In the genomic region with DNA sequence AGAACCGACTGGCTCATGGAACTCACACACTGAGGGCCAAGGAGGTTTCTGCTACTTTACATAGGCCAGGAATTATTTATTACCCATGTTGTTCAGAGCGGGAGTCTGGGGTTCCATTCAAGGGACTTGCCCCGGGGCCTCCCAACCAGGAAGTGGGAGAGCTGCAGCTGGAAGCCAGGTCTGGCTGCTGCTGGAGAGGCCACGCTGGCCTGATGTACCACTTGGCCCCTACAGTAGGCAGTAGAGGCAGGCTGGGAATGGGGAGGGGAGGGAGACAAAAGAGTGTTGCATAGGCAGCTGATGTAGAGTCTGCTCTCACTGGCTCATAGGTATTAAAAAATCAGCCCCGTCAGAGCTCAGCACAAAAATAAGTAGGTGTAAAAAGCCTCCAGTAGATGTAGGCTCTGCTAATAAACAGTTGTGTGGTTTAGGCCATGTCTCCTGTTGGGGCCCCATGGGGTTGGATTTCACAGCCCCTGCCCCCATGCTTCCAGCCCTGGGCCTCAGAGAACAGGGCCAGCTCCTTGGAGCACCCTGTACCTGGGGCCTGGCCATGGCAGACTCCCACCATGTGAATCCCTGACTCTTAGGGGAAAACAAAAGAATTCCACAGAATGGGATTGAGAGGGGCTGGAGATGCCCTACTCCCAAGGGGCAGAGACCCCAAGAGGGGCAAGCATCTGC, we compare ENCODE assay signal across 9 cellular contexts. TPM values are rescaled to one million over a fixed set of nuclear protein-coding genes. Genes with fewer than 3 reads are reported as not detected.
DNase-seq lines count a peak whose midpoint lies in the region; ATAC-seq and TF ChIP-seq lines count a peak whose summit lies in the region.
"Had no signal": no experiment of that assay in that cellular context is flagged by ENCODE, and none has a peak within 500 bp of the region (broad histone marks: within the 10 kb centered on the region; RNA-seq: fewer than 3 reads in every experiment).

No MANE protein-coding gene starts in this region.

- DNase-seq in Daoy (ENCODE audit: low read depth), result peak; percentile 57
- peak; percentile 38 for DNase-seq in H4 (ENCODE audit: low spot score)
- peak; percentile 79 for DNase-seq in mesendoderm
- DNase-seq in superior temporal gyrus (ENCODE audit: extremely low spot score), result no peak
- DNase-seq in thyroid gland, result no peak
- DNase-seq: activated T-cell treated with anti-CD3 and anti-CD28 coated beads for 4 hours, kidney glomerular epithelial cell had no signal

- ATAC-seq in GM19455 (IDR thresholded peaks at IDR 0.05; ENCODE audit: unreplicated experiment), result no peak

- H3K79me1 ChIP-seq in mesendoderm (ENCODE audit: low read length), result peaks cover 59% of the 10 kb centered on the region

- H4K5ac ChIP-seq in mesendoderm (ENCODE audit: low read length), result no peak overlapping the region

- H3K36me3 Mint-ChIP-seq in brain, result peaks cover 4% of the 10 kb centered on the region

- no peaks in the 10 kb centered on the region for H3K27me3 Mint-ChIP-seq in brain

- intact Hi-C loops in thyroid gland (cut with DNase I), result no loop called here

- H3K79me2 ChIP-seq in mesendoderm (ENCODE audit: control insufficient read depth, insufficient read depth, low read length), result peaks cover 39% of the 10 kb centered on the region

- no peak for TF ChIP-seq POLR2A in thyroid gland (IDR thresholded peaks at IDR 0.05)

- no peak overlapping the region for H3K4me3 ChIP-seq in mesendoderm (ENCODE audit: low read length)
- no peak overlapping the region for H3K4me3 ChIP-seq in thyroid gland (replicated peaks in 1 of 3)

- H3K4ac ChIP-seq in mesendoderm (ENCODE audit: low read depth, low read length), result no peak overlapping the region

- no peak overlapping the region for H2BK5ac ChIP-seq in mesendoderm (ENCODE audit: low read length)

- H3K4me1 ChIP-seq in mesendoderm (ENCODE audit: control insufficient read depth, low read depth, low read length) (peaks cover 4% of the 10 kb centered on the region), thyroid gland (peaks cover 3 to 30% of the 10 kb centered on the region in 2 donors)

- peak overlapping the region; percentile 17 for H3K9ac ChIP-seq in mesendoderm (ENCODE audit: low read length)

- no peaks in the 10 kb centered on the region for H3K9me3 Mint-ChIP-seq in brain

- peaks cover 86% of the 10 kb centered on the region for H3K4me1 Mint-ChIP-seq in brain

- no peak overlapping the region for H3K23ac ChIP-seq in mesendoderm (ENCODE audit: low read length)

- no peak overlapping the region for H4K8ac ChIP-seq in mesendoderm (ENCODE audit: low read depth, low read length)

- H3K18ac ChIP-seq in mesendoderm (ENCODE audit: low read length), result no peak overlapping the region

- H3K27ac Mint-ChIP-seq in brain, result peak overlapping the region; percentile 8 to 98 (median 94)

- H3K56ac ChIP-seq in mesendoderm (ENCODE audit: low read length), result peak overlapping the region; percentile 56

- peak in 1 of 2 experiments; percentile 35 for TF ChIP-seq CTCF in brain (conservative IDR thresholded peaks at IDR 0.05)
- no peak for TF ChIP-seq CTCF in thyroid gland (IDR thresholded peaks at IDR 0.05)

- WGBS in mesendoderm (ENCODE audit: extremely low coverage, insufficient coverage, low lambda C conversion rate), result no CpG with 5 or more reads among the region's 5 CpGs
- 59 to 73% methylated on average over 5 of the region's 5 CpGs for WGBS in thyroid gland, 2 donors

- no peak overlapping the region for H3K4me2 ChIP-seq in mesendoderm (ENCODE audit: low read length)

- H3K27me3 ChIP-seq in mesendoderm (ENCODE audit: insufficient read depth, low read length, poor library complexity) (no peaks in the 10 kb centered on the region), thyroid gland (no peaks in the 10 kb centered on the region)

- H3K36me3 ChIP-seq in mesendoderm (ENCODE audit: control insufficient read depth, insufficient read depth, low read length), result peaks cover 19% of the 10 kb centered on the region
- peaks cover 3 to 8% of the 10 kb centered on the region in 2 donors for H3K36me3 ChIP-seq in thyroid gland

- H3K9me3 ChIP-seq in thyroid gland, result no peaks in the 10 kb centered on the region

- peak overlapping the region in 2 of 5 experiments; percentile 16 to 23 for H3K4me3 Mint-ChIP-seq in brain

- no peak overlapping the region for H2BK15ac ChIP-seq in mesendoderm (replicated peaks; ENCODE audit: low read depth)

- H2BK120ac ChIP-seq in mesendoderm (ENCODE audit: low read depth, low read length), result no peak overlapping the region

- H3K27ac ChIP-seq in mesendoderm (ENCODE audit: low read depth, low read length) (no peak overlapping the region), thyroid gland (no peak overlapping the region)

- H2AK5ac ChIP-seq in mesendoderm (ENCODE audit: low read length), result no peak overlapping the region

RNA-seq across cellular contexts. Expression of a gene that starts 11.7 kb away (rescaled TPM):
- total RNA-seq in Daoy (2014; rRNA removed; shearing (Covaris generic)), result 26.9 and 28.1 TPM in 2 replicates
- total RNA-seq in H4 (2014; rRNA removed; shearing (Covaris generic)), result 53.0 and 61.1 TPM in 2 replicates
- polyA plus RNA-seq in brain (ENCODE audit: insufficient read depth, low read depth, low replicate concordance), result 17.4 TPM
- 54.5 TPM for polyA plus RNA-seq in mesendoderm (2013, experiment 1 of 2)
- 55.5 TPM for polyA plus RNA-seq in mesendoderm (2013, experiment 2 of 2)
- 100 to 1,000 TPM in 3 of 4 donors, 10 to 100 TPM in 1; 92.8 to 200 (median 143) TPM for total RNA-seq in thyroid gland

Comparison
In these comparisons a context has a peak if more than half of its experiments do, and no peak if none do; other contexts are left out.
1. DNase-seq: peak in Daoy (single experiment), H4 (single experiment) and mesendoderm (single experiment); none in superior temporal gyrus (single experiment) and thyroid gland (0 of 2).